Comparison of ENCODE assay signal across 1 cellular context in genomic region chr17:77442976-77443742, GRCh38.
TF ChIP-seq lines count a peak whose summit lies in the region.

No MANE protein-coding gene starts in this region.

TF ChIP-seq in SK-N-SH, 30 proteins besides CTCF, POLR2A, EP300 and RAD21 (continued from another document):
- TF ChIP-seq EZH2phosphoT487 (IDR thresholded peaks at IDR 0.05; ENCODE audit: borderline replicate concordance, low read depth) (no peak), NRF1 (IDR thresholded peaks at IDR 0.05; ENCODE audit: low read depth, low read length) (no peak), TAF1 (IDR thresholded peaks at IDR 0.05; ENCODE audit: borderline replicate concordance, low read depth, low read length) (no peak), ELF1 (IDR thresholded peaks at IDR 0.05) (no peak)
TF ChIP-seq in SK-N-SH: peak in this region for 0.
